In genomic region chr22:39520054-39520873, GRCh38 we compare ENCODE assay signal across 8 cellular contexts. TPM values are rescaled to one million over a fixed set of nuclear protein-coding genes. Genes with fewer than 3 reads are reported as not detected.
DNase-seq lines count a peak whose midpoint lies in the region; ATAC-seq, FAIRE-seq and TF ChIP-seq lines count a peak whose summit lies in the region.

A gene with protein sequence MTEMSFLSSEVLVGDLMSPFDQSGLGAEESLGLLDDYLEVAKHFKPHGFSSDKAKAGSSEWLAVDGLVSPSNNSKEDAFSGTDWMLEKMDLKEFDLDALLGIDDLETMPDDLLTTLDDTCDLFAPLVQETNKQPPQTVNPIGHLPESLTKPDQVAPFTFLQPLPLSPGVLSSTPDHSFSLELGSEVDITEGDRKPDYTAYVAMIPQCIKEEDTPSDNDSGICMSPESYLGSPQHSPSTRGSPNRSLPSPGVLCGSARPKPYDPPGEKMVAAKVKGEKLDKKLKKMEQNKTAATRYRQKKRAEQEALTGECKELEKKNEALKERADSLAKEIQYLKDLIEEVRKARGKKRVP (plus strand): TSS chr22:39520562. CDS start chr22:39521446, 884 bp downstream.

- FAIRE-seq in HepG2 (lab: Jason Lieb, UNC) = peak; percentile 85

- peak; percentile 76 for ATAC-seq in GM19397 (IDR thresholded peaks at IDR 0.05; ENCODE audit: unreplicated experiment)
- ATAC-seq in HG03571 (IDR thresholded peaks at IDR 0.05; ENCODE audit: unreplicated experiment) = peak; percentile 69
- peak; percentile 87 for ATAC-seq in HepG2

- no peak for TF ChIP-seq RAD21 in HepG2 (CRISPR knock-in tag; IDR thresholded peaks at IDR 0.05)

- no peaks in the 10 kb centered on the region for H3K9me3 ChIP-seq in HepG2 (ENCODE audit: low read length)

- peak within 1 kb of the TSS; percentile 97 to 100 (median 99) for H3K27ac Mint-ChIP-seq in CD14-positive monocyte

- H3K27me3 Mint-ChIP-seq in CD14-positive monocyte (ENCODE audit: low read depth in 3 of 3) = peaks cover 0 to 7% (median 0%) of the 10 kb centered on the region in 3 donors

- no peak for TF ChIP-seq EP300 in HepG2 (IDR thresholded peaks at IDR 0.05; ENCODE audit: low read depth in 2 of 2, low read length in 2 of 2)
- TF ChIP-seq EP300 in HepG2 (CRISPR knock-in tag; IDR thresholded peaks at IDR 0.05; ENCODE audit: borderline replicate concordance) = 0 out of 2 replicates have a peak, but pooled peaks have one; percentile 36

- CTCF ChIA-PET in HepG2 (lab: Yijun Ruan, JAX; ENCODE audit: low intra/inter-chr PET ratio, low total read pairs) = interaction anchor here (1.7 kb wide), 1 partner anchor 24 kb away, joined by 5 read pairs; no protein-coding TSS in a partner anchor

- peak within 1 kb of the TSS; percentile 100 for H3K9ac ChIP-seq in HepG2 (ENCODE audit: insufficient read depth, low read depth, low read length)

- TF ChIP-seq CTCF in CD14-positive monocyte (IDR thresholded peaks at IDR 0.05) (no peak), HepG2 (CRISPR knock-in tag; IDR thresholded peaks at IDR 0.05) (no peak)

- peak; percentile 97 to 98 for TF ChIP-seq POLR2A in HepG2 (IDR thresholded peaks at IDR 0.05; ENCODE audit: insufficient read depth in 1 of 2, low read depth in 2 of 2, low read length in 2 of 2)

- intact Hi-C loops in CD14-positive monocyte (cut with micrococcal nuclease) = loop anchor here (2.0 to 10.0 kb wide), 4 partner anchors 17 to 765 kb away; partner anchors contain the start of genes CBX7 (in 1 of the 2), MIEF1 (in 1 of the 2) and SUN2 (in 1 of the 2)
- intact Hi-C loops in HepG2 (cut with micrococcal nuclease; ENCODE audit: unreplicated experiment) = loop anchor here (2.0 kb wide), 1 partner anchor 17 kb away; the partner anchor contains the start of gene MIEF1

- no peaks in the 10 kb centered on the region for H3K9me3 Mint-ChIP-seq in CD14-positive monocyte

- POLR2A ChIA-PET in HepG2 (lab: Yijun Ruan, JAX) = interaction anchor here (0.8 to 3.0 kb wide), 27 partner anchors 10 to 815 kb away, joined by 3 to 118 read pairs (median 7); partner anchors contain the start of genes GTPBP1, MIEF1, RPL3 and RPS19BP1

- H3K27ac ChIP-seq in HepG2 (ENCODE audit: extremely low read length, insufficient read depth, low read length) = peak within 1 kb of the TSS; percentile 100

- peak within 1 kb of the TSS; percentile 98 for H3K4me2 ChIP-seq in HepG2 (ENCODE audit: low read depth, low read length)

- WGBS in HepG2 (ENCODE audit: low lambda C conversion rate) = 0% methylated on average over 13 of the region's 74 CpGs

- H3K4me1 Mint-ChIP-seq in CD14-positive monocyte = peaks cover 54% of the 10 kb centered on the region

- H3K27me3 ChIP-seq in HepG2 (ENCODE audit: control insufficient read depth in 1 of 2, insufficient read depth in 2 of 2, low read length in 2 of 2) = no peaks in the 10 kb centered on the region; a peak in 1 of 5 replicates

- in situ Hi-C loops in HepG2 (cut with HindIII; ENCODE audit: extremely low pct_ligation_motif_present, low pct_unique_long_range_greater_than_20kb) = no loop called here

- peak within 1 kb of the TSS; percentile 94 for H2AFZ ChIP-seq in HepG2 (ENCODE audit: low read length)

- H3K4me3 Mint-ChIP-seq in CD14-positive monocyte = peak within 1 kb of the TSS; percentile 90 to 92

- peaks cover 19 to 38% of the 10 kb centered on the region in 2 experiments for H3K36me3 ChIP-seq in HepG2 (replicated peaks in 1 of 2; ENCODE audit: control insufficient read depth in 1 of 2, insufficient read depth in 2 of 2, low read length in 2 of 2)

- DNase-seq in CD14-positive monocyte (ENCODE audit: low spot score) = peak; percentile 97
- peak; percentile 99 for DNase-seq in NCI-H82 (lab: John Stamatoyannopoulos, UW)
- peak; percentile 95 to 97 for DNase-seq in activated CD4-positive, alpha-beta T cell treated with anti-CD3 and anti-CD28 coated beads, Interleukin-2, amount 50 U/mL, for 48 hours
- peak; percentile 100 for DNase-seq in dermis blood vessel endothelial cell
- DNase-seq in HepG2 (ENCODE audit: low spot score) = peak; percentile 98
- peak; percentile 94 for DNase-seq in stimulated activated CD4-positive, alpha-beta T cell treated with anti-CD3 and anti-CD28 coated beads, Interleukin-4, amount 100 ng/mL, for 1 hour

- peaks cover 50% of the 10 kb centered on the region for H3K4me1 ChIP-seq in HepG2 (ENCODE audit: insufficient read depth, low read length)

- H3K4me3 ChIP-seq in HepG2 (replicated peaks in 1 of 3; ENCODE audit: insufficient read depth in 1 of 3, low read depth in 2 of 3, low read length in 3 of 3) = peak within 1 kb of the TSS; percentile 98 to 100 (median 100)

- H4K20me1 ChIP-seq in HepG2 (ENCODE audit: insufficient read depth, low read length) = peaks cover 44% of the 10 kb centered on the region

- BruUV-seq in HepG2 (replicated peaks; lab: Mats Ljungman, UMichigan) = no TSS peak

- H3K36me3 Mint-ChIP-seq in CD14-positive monocyte = peaks cover 47 to 67% of the 10 kb centered on the region in 2 donors

- H3K79me2 ChIP-seq in HepG2 (ENCODE audit: insufficient read depth, low read length) = peaks cover 40% of the 10 kb centered on the region

TF ChIP-seq in HepG2, 621 proteins besides CTCF, POLR2A, EP300 and RAD21 (continues in another document):
- TF ChIP-seq HOXA7 (CRISPR knock-in tag; IDR thresholded peaks at IDR 0.05) (no peak), ISL2 (CRISPR knock-in tag; IDR thresholded peaks at IDR 0.05) (peak; percentile 49; the same call in 1 of the 2 replicates), ZSCAN20 (CRISPR knock-in tag; IDR thresholded peaks at IDR 0.05; ENCODE audit: borderline replicate concordance) (peak; percentile 39; the same call in 1 of the 2 replicates), FOXM1 (CRISPR knock-in tag; IDR thresholded peaks at IDR 0.05) (0 out of 2 replicates have a peak, but pooled peaks have one; percentile 41), ATF3 (CRISPR knock-in tag; IDR thresholded peaks at IDR 0.05) (0 out of 2 replicates have a peak, but pooled peaks have one; percentile 19), ZNF777 (CRISPR knock-in tag; IDR thresholded peaks at IDR 0.05) (no peak), KLF16 (CRISPR knock-in tag; IDR thresholded peaks at IDR 0.05) (peak in 1 of 2 experiments; percentile 87; a peak in 2 of 4 replicates), HNRNPLL (IDR thresholded peaks at IDR 0.05; ENCODE audit: low read depth, low read length, poor library complexity, severe bottlenecking) (peak; percentile 63), TGIF2 (CRISPR knock-in tag; IDR thresholded peaks at IDR 0.05) (no peak; the same call in none of the 2 replicates), YY1 (IDR thresholded peaks at IDR 0.05; ENCODE audit: insufficient read depth, insufficient replicate concordance, low read depth, low read length) (peak; percentile 94)
- TF ChIP-seq, protein P1, sequence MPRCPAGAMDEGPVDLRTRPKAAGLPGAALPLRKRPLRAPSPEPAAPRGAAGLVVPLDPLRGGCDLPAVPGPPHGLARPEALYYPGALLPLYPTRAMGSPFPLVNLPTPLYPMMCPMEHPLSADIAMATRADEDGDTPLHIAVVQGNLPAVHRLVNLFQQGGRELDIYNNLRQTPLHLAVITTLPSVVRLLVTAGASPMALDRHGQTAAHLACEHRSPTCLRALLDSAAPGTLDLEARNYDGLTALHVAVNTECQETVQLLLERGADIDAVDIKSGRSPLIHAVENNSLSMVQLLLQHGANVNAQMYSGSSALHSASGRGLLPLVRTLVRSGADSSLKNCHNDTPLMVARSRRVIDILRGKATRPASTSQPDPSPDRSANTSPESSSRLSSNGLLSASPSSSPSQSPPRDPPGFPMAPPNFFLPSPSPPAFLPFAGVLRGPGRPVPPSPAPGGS (CRISPR knock-in tag; IDR thresholded peaks at IDR 0.05) = peak; percentile 76
- TF ChIP-seq, protein P2, sequence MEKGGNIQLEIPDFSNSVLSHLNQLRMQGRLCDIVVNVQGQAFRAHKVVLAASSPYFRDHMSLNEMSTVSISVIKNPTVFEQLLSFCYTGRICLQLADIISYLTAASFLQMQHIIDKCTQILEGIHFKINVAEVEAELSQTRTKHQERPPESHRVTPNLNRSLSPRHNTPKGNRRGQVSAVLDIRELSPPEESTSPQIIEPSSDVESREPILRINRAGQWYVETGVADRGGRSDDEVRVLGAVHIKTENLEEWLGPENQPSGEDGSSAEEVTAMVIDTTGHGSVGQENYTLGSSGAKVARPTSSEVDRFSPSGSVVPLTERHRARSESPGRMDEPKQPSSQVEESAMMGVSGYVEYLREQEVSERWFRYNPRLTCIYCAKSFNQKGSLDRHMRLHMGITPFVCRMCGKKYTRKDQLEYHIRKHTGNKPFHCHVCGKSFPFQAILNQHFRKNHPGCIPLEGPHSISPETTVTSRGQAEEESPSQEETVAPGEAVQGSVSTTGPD (CRISPR knock-in tag; IDR thresholded peaks at IDR 0.05) = peak; percentile 40; the same call in 1 of the 2 replicates

RNA-seq across cellular contexts. Expression of the gene that starts here (rescaled TPM):
- polyA plus RNA-seq in CD14-positive monocyte (10 to 100 TPM; 55.1 to 59.0 TPM), HepG2 (2011; rRNA removed) (1,157 and 1,297 TPM in 2 replicates)
- total RNA-seq in dermis blood vessel endothelial cell (150 and 159 TPM in 2 replicates), HepG2 (2016; rRNA removed; fragmentation: Illumina TruSeq; extraction: Trizol) (442 and 486 TPM in 2 replicates)
- total RNA-seq in HepG2 (2016; cell fraction: cytosol; rRNA removed; fragmentation: Illumina TruSeq; extraction: Trizol; ENCODE audit: low read depth) = 489 and 519 TPM in 2 replicates
- 409 and 471 TPM in 2 replicates for total RNA-seq in HepG2 (2016; cell fraction: insoluble cytoplasmic fraction; rRNA removed; fragmentation: Illumina TruSeq; extraction: Trizol)
- total RNA-seq in HepG2 (2016; cell fraction: membrane; rRNA removed; fragmentation: Illumina TruSeq; extraction: Trizol) = 1,028 and 1,060 TPM in 2 replicates
- 286 and 328 TPM in 2 replicates for total RNA-seq in HepG2 (2016; cell fraction: nucleus; rRNA removed; fragmentation: Illumina TruSeq; extraction: Trizol)
- polyA plus RNA-seq in HepG2 (2011; cell fraction: cytosol; rRNA removed) = 1,218 and 1,254 TPM in 2 replicates
- polyA plus RNA-seq in HepG2 (2011; cell fraction: nucleus; rRNA removed) = 1,279 and 1,395 TPM in 2 replicates
- polyA plus RNA-seq in HepG2 (2012) = 465 and 610 TPM in 2 replicates
- 745 and 811 TPM in 2 replicates for polyA plus RNA-seq in HepG2 (2016; cell fraction: cytosol; fragmentation: Illumina TruSeq; extraction: Trizol; ENCODE audit: low read depth)
- 563 and 623 TPM in 2 replicates for polyA plus RNA-seq in HepG2 (2016; cell fraction: insoluble cytoplasmic fraction; fragmentation: Illumina TruSeq; extraction: Trizol; ENCODE audit: low read depth)
- polyA plus RNA-seq in HepG2 (2016; cell fraction: membrane; fragmentation: Illumina TruSeq; extraction: Trizol; ENCODE audit: low read depth) = 1,265 and 1,282 TPM in 2 replicates
- polyA plus RNA-seq in HepG2 (2016; cell fraction: nucleus; fragmentation: Illumina TruSeq; extraction: Trizol; ENCODE audit: insufficient read depth, low read depth) = 710 and 725 TPM in 2 replicates
- 242 and 314 TPM in 2 replicates for polyA minus RNA-seq in HepG2 (2011; rRNA and poly(A)+ RNA removed; ENCODE audit: low replicate concordance)
- 175 and 193 TPM in 2 replicates for polyA minus RNA-seq in HepG2 (2011; cell fraction: cytosol; rRNA and poly(A)+ RNA removed)
- 213 and 242 TPM in 2 replicates for polyA minus RNA-seq in HepG2 (2011; cell fraction: nucleus; rRNA and poly(A)+ RNA removed)

Comparison
In these comparisons a context has a peak if more than half of its experiments do, and no peak if none do; other contexts are left out.
1. Peak in every context shown above with its lines: DNase-seq, ATAC-seq, H3K4me3 ChIP-seq and H3K27ac ChIP-seq.
2. RNA of the gene that starts here (polyA plus RNA-seq): 465 to 1,395 TPM in HepG2; 55.1 to 59.0 TPM in CD14-positive monocyte; every median in the first group is over 4 times any median in the second.